In the genomic region with DNA sequence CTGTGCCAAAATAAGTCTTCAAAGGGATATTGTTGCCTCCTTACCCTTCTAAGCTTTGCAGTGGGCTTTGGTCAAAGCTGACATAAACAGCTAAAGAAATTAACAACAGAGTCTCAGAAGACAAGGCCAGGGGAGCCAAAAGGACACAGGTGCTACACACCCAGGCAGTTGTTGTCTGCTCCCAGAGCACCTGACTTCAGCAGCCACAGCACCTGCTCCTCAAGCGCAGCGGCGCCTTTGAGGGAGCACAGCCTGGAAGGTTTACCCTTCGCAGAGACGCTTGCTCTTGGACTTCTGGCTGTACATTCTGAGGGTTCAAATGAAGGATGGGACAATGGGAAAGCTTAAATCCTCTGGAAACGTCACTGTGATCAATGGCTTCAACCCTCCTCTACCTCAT, we compare ENCODE assay signal across 9 cellular contexts. TPM values are rescaled to one million over a fixed set of nuclear protein-coding genes. Genes with fewer than 3 reads are reported as not detected.
DNase-seq lines count a peak whose midpoint lies in the region; ATAC-seq and TF ChIP-seq lines count a peak whose summit lies in the region.
"Had no signal": no experiment of that assay in that cellular context is flagged by ENCODE, and none has a peak within 500 bp of the region (broad histone marks: within the 10 kb centered on the region; RNA-seq: fewer than 3 reads in every experiment).

No MANE protein-coding gene starts in this region.

- peaks cover 2% of the 10 kb centered on the region for H3K36me3 Mint-ChIP-seq in brain
- H3K36me3 Mint-ChIP-seq in nephron (ENCODE audit: low read depth) = no peaks in the 10 kb centered on the region
- no peaks in the 10 kb centered on the region for H3K36me3 Mint-ChIP-seq in HFFc6 (ENCODE audit: low read depth)
- no peaks in the 10 kb centered on the region for H3K36me3 Mint-ChIP-seq in CD4-positive, alpha-beta T cell (ENCODE audit: low read depth)

- H3K9me3 Mint-ChIP-seq in brain = peaks cover 0 to 1% (median 0%) of the 10 kb centered on the region in 5 experiments
- H3K9me3 Mint-ChIP-seq in nephron = no peaks in the 10 kb centered on the region
- H3K9me3 Mint-ChIP-seq in HFFc6 = no peaks in the 10 kb centered on the region
- no peaks in the 10 kb centered on the region for H3K9me3 Mint-ChIP-seq in CD4-positive, alpha-beta T cell

- H3K27ac Mint-ChIP-seq in brain = peak overlapping the region; percentile 18 to 91 (median 79)
- H3K27ac Mint-ChIP-seq in nephron = peak overlapping the region in 2 of 3 experiments; percentile 26 to 88
- no peak overlapping the region for H3K27ac Mint-ChIP-seq in HFFc6
- H3K27ac Mint-ChIP-seq in CD4-positive, alpha-beta T cell = no peak overlapping the region

- intact Hi-C loops in Right ventricle myocardium superior (cut with DNase I) = no loop called here
- intact Hi-C loops in CD4-positive, alpha-beta T cell (cut with DNase I, micrococcal nuclease) = no loop called here

- no peaks in the 10 kb centered on the region for H3K27me3 ChIP-seq in CD4-positive, alpha-beta T cell (ENCODE audit: control insufficient read depth, insufficient read depth, low read length)

- TF ChIP-seq CTCF in brain (conservative IDR thresholded peaks at IDR 0.05) = no peak
- no peak for TF ChIP-seq CTCF in nephron (IDR thresholded peaks at IDR 0.05; ENCODE audit: unreplicated experiment in 3 of 3)
- TF ChIP-seq CTCF in HFFc6 (IDR thresholded peaks at IDR 0.05) = no peak
- no peak for TF ChIP-seq CTCF in CD4-positive, alpha-beta T cell (IDR thresholded peaks at IDR 0.05)

- H3K4me1 Mint-ChIP-seq in brain (peaks cover 77% of the 10 kb centered on the region), nephron (peaks cover 46% of the 10 kb centered on the region), HFFc6 (ENCODE audit: low read depth) (peaks cover 74% of the 10 kb centered on the region)
- H3K4me1 Mint-ChIP-seq in CD4-positive, alpha-beta T cell (ENCODE audit: low read depth) = peaks cover 51% of the 10 kb centered on the region

- no peak for ATAC-seq in Right ventricle myocardium superior (ENCODE audit: poor library complexity)
- no peak for ATAC-seq in CD4-positive, alpha-beta T cell (ENCODE audit: poor library complexity)

- no peaks in the 10 kb centered on the region for H3K27me3 Mint-ChIP-seq in brain
- no peaks in the 10 kb centered on the region for H3K27me3 Mint-ChIP-seq in nephron (ENCODE audit: low read depth)
- no peaks in the 10 kb centered on the region; the same call in 1 of the 2 replicates for H3K27me3 Mint-ChIP-seq in HFFc6 (ENCODE audit: insufficient read depth)
- no peaks in the 10 kb centered on the region for H3K27me3 Mint-ChIP-seq in CD4-positive, alpha-beta T cell

- peak; percentile 60 for DNase-seq in DMS79 treated with DMSO at 0.1 percent for 48 hours (lab: John Stamatoyannopoulos, UW)
- DNase-seq in NCI-H2107 (lab: John Stamatoyannopoulos, UW) = peak; percentile 41
- DNase-seq in HFFc6 = no peak
- no peak for DNase-seq in Right ventricle myocardium superior
- no peak for DNase-seq in NCI-H524 (lab: John Stamatoyannopoulos, UW)
- DNase-seq in CD4-positive, alpha-beta T cell = no peak
- DNase-seq: midbrain had no signal

- H3K4me3 Mint-ChIP-seq in brain = peak overlapping the region in 3 of 5 experiments; percentile 49 to 70 (median 68)
- no peak overlapping the region for H3K4me3 Mint-ChIP-seq in nephron
- no peak overlapping the region for H3K4me3 Mint-ChIP-seq in HFFc6
- no peak overlapping the region for H3K4me3 Mint-ChIP-seq in CD4-positive, alpha-beta T cell

- CTCF ChIA-PET in CD4-positive, alpha-beta T cell (lab: Charles Lee) = interaction anchor here (1.3 kb wide), 1 partner anchor 35 kb away, joined by 3 read pairs; no protein-coding TSS in a partner anchor

- POLR2A ChIA-PET in CD4-positive, alpha-beta T cell (lab: Charles Lee) = interaction anchor here (0.7 kb wide), 1 partner anchor 19 kb away, joined by 3 read pairs; no protein-coding TSS in a partner anchor

- no peaks in the 10 kb centered on the region for H3K9me3 ChIP-seq in CD4-positive, alpha-beta T cell (ENCODE audit: control insufficient read depth, low read length)

- no peak overlapping the region for H3K27ac ChIP-seq in CD4-positive, alpha-beta T cell (ENCODE audit: low read depth, low read length)

RNA-seq across cellular contexts. Expression of a gene that starts 16.6 kb away (rescaled TPM):
- polyA plus RNA-seq in brain (ENCODE audit: insufficient read depth, low read depth, low replicate concordance) = 79.2 TPM
- total RNA-seq in HFFc6 (2021; fragmentation: NEBNext Ultra II Directional; extraction: Animal tissue kit (Norgen Biotek cat#: 25700)) = 10 to 100 TPM; 19.7 to 25.0 (median 21.9) TPM
- 39.6 TPM for total RNA-seq in Right ventricle myocardium superior
- 1 to 10 TPM; 3.1 to 3.2 TPM for total RNA-seq in CD4-positive, alpha-beta T cell

Comparison
In these comparisons a context has a peak if more than half of its experiments do, and no peak if none do; other contexts are left out.
1. DNase-seq: peak in DMS79 treated with DMSO at 0.1 percent for 48 hours (single experiment) and NCI-H2107 (single experiment); none in HFFc6 (single experiment), Right ventricle myocardium superior (single experiment), NCI-H524 (0 of 2) and CD4-positive, alpha-beta T cell (0 of 10).
2. H3K27ac Mint-ChIP-seq: peak in brain (5 of 5) and nephron (2 of 3); none in HFFc6 (single experiment) and CD4-positive, alpha-beta T cell (single experiment).
3. H3K4me3 Mint-ChIP-seq: peak in brain (3 of 5); none in nephron (0 of 3), HFFc6 (single experiment) and CD4-positive, alpha-beta T cell (single experiment).